10 cellular contexts compared by ENCODE assay signal in genomic region chr4:112119358-112119783, GRCh38. TPM values are rescaled to one million over a fixed set of nuclear protein-coding genes. Genes with fewer than 3 reads are reported as not detected.
DNase-seq lines count a peak whose midpoint lies in the region; ATAC-seq and TF ChIP-seq lines count a peak whose summit lies in the region.
"Had no signal": no experiment of that assay in that cellular context is flagged by ENCODE, and none has a peak within 500 bp of the region (broad histone marks: within the 10 kb centered on the region; RNA-seq: fewer than 3 reads in every experiment).

No MANE protein-coding gene starts in this region.

- BruUV-seq in PC-3 (replicated peaks; lab: Mats Ljungman, UMichigan): no TSS peak

- no peak overlapping the region for H3K9ac ChIP-seq in PC-3 (ENCODE audit: low read length)

- peak; percentile 78 for ATAC-seq in GM19372 (IDR thresholded peaks at IDR 0.05; ENCODE audit: low read depth, unreplicated experiment)
- peak; percentile 82 for ATAC-seq in HG03045 (IDR thresholded peaks at IDR 0.05; ENCODE audit: unreplicated experiment)
- no peak for ATAC-seq in PC-3

- H3K27me3 ChIP-seq in PC-3 (ENCODE audit: low read length): no peaks in the 10 kb centered on the region

- no peak overlapping the region for H3K4me2 ChIP-seq in PC-3 (ENCODE audit: low read length)

- TF ChIP-seq CTCF in GM10266 (IDR thresholded peaks at IDR 0.05; ENCODE audit: control insufficient read depth, insufficient read depth, low read depth, missing control alignments) (no peak), PC-3 (conservative IDR thresholded peaks at IDR 0.05; ENCODE audit: low read depth, low read length) (no peak)

- no peaks in the 10 kb centered on the region for H3K79me2 ChIP-seq in PC-3 (ENCODE audit: low read length)

- no peaks in the 10 kb centered on the region for H3K9me2 ChIP-seq in PC-3 (replicated peaks; ENCODE audit: low read length)

- H3K36me3 ChIP-seq in PC-3 (ENCODE audit: low read depth, low read length): no peaks in the 10 kb centered on the region

- H3K4me3 ChIP-seq in PC-3 (ENCODE audit: low read length): no peak overlapping the region

- no peaks in the 10 kb centered on the region for H3K9me3 ChIP-seq in PC-3 (ENCODE audit: low read length)

- H4K20me1 ChIP-seq in PC-3 (ENCODE audit: low read length): no peaks in the 10 kb centered on the region

- H3F3A ChIP-seq in PC-3 (ENCODE audit: low read length, unreplicated experiment): no peaks in the 10 kb centered on the region

- peak; percentile 44 for DNase-seq in GM10266 (ENCODE audit: extremely low spot score)
- peak; percentile 58 for DNase-seq in activated CD8-positive, alpha-beta memory T cell treated with anti-CD3 and anti-CD28 coated beads, Interleukin-2, amount 50 U/mL, for 48 hours
- no peak for DNase-seq in NCI-H2107 (lab: John Stamatoyannopoulos, UW)
- DNase-seq in PC-3: no peak
- DNase-seq in COR-L47 (lab: John Stamatoyannopoulos, UW): no peak
- DNase-seq in H4 (ENCODE audit: low spot score): no peak
- DNase-seq: kidney, NCI-H510A treated with DMSO at 0.1 percent for 48 hours had no signal

- intact Hi-C loops in PC-3 (cut with micrococcal nuclease): no loop called here

- H2AFZ ChIP-seq in PC-3 (ENCODE audit: low read length): no peak overlapping the region

- no peak overlapping the region for H3K27ac ChIP-seq in PC-3 (ENCODE audit: low read length)

- peaks cover 3% of the 10 kb centered on the region for H3K4me1 ChIP-seq in PC-3 (ENCODE audit: insufficient read depth, low read length)

- POLR2A ChIA-PET in PC-3 (lab: Charles Lee; ENCODE audit: unreplicated experiment): no interaction called here

- CTCF ChIA-PET in PC-3 (lab: Charles Lee): no interaction called here

RNA-seq across cellular contexts. Expression of gene FAM241A, which starts 25.9 kb away (rescaled TPM):
- total RNA-seq in PC-3 (2014; rRNA removed): 2.2 and 2.8 TPM in 2 replicates
- total RNA-seq in H4 (2014; rRNA removed; shearing (Covaris generic)): 2.3 and 2.6 TPM in 2 replicates

Comparison
In these comparisons a context has a peak if more than half of its experiments do, and no peak if none do; other contexts are left out.
1. DNase-seq: peak in GM10266 (single experiment) and activated CD8-positive, alpha-beta memory T cell treated with anti-CD3 and anti-CD28 coated beads, Interleukin-2, amount 50 U/mL, for 48 hours (single experiment); none in NCI-H2107 (single experiment), PC-3 (single experiment), COR-L47 (single experiment) and H4 (single experiment).